Comparison of ENCODE assay signal across 12 cellular contexts in the genomic region with DNA sequence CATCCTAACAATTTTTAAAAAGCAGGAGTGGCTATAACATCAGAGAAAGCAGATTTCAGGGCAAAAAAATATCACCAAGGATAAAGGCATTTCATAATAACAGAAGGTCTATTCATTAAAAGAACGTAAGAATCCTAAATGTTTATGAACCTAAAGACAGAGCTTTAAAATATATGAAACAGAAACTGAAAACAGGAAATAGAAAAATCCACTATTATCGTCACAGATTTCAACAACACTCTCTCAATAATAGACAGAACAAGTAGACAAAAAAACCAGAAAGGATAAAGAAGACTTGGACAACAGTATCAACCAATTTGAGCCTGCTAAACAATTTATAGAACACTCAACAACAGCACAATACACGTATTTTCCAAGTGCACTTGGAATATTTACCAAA.
DNase-seq lines count a peak whose midpoint lies in the region; ATAC-seq and TF ChIP-seq lines count a peak whose summit lies in the region.
"Had no signal": no experiment of that assay in that cellular context is flagged by ENCODE, and none has a peak within 500 bp of the region (broad histone marks: within the 10 kb centered on the region; RNA-seq: fewer than 3 reads in every experiment).

No MANE protein-coding gene starts in this region.

- H3K79me2 ChIP-seq in OCI-LY3 (ENCODE audit: low read length), result no peaks in the 10 kb centered on the region

- H3K27ac ChIP-seq in OCI-LY3 (ENCODE audit: low read length) (peak overlapping the region; percentile 3; the same call in 1 of the 2 replicates), upper lobe of left lung (peak overlapping the region in 3 of 4 donors; percentile 10 to 34 (median 12))
- H3K27ac ChIP-seq: vagina had no signal

- peak in 1 of 4 donors; percentile 9 for TF ChIP-seq POLR2A in upper lobe of left lung (IDR thresholded peaks at IDR 0.05)

- TF ChIP-seq CTCF in OCI-LY3 (IDR thresholded peaks at IDR 0.05; ENCODE audit: low read depth, low read length) (no peak), upper lobe of left lung (IDR thresholded peaks at IDR 0.05) (no peak)

- peak overlapping the region; percentile 73 to 88 for H3K4me3 Mint-ChIP-seq in activated T-cell treated with anti-CD3 and anti-CD28 coated beads, Interleukin-2, amount 50 U/mL, for 72 hours
- peak overlapping the region; percentile 77 for H3K4me3 Mint-ChIP-seq in central memory CD8-positive, alpha-beta T cell

- peaks cover 13 to 35% of the 10 kb centered on the region in 2 donors for H3K36me3 Mint-ChIP-seq in activated T-cell treated with anti-CD3 and anti-CD28 coated beads, Interleukin-2, amount 50 U/mL, for 72 hours (ENCODE audit: insufficient read depth in 2 of 2)
- H3K36me3 Mint-ChIP-seq in central memory CD8-positive, alpha-beta T cell (ENCODE audit: insufficient read depth), result peaks cover 57% of the 10 kb centered on the region

- no peak for TF ChIP-seq EP300 in upper lobe of left lung (IDR thresholded peaks at IDR 0.05)

- H2AFZ ChIP-seq in OCI-LY3 (ENCODE audit: low read depth, low read length), result no peak overlapping the region

- H3K4me3 ChIP-seq in OCI-LY3 (ENCODE audit: low read length) (peak overlapping the region; percentile 50), upper lobe of left lung (no peak overlapping the region)
- H3K4me3 ChIP-seq: vagina had no signal

- peak overlapping the region; percentile 64 for H3K4me2 ChIP-seq in OCI-LY3 (ENCODE audit: low read length)

- no peak for DNase-seq in activated T-cell treated with anti-CD3 and anti-CD28 coated beads, Interleukin-2, amount 50 U/mL, for 72 hours
- DNase-seq in activated T-cell treated with anti-CD3 and anti-CD28 coated beads for 4 hours (no peak), upper lobe of left lung (no peak), KG1 (lab: John Stamatoyannopoulos, UW) (no peak)
- no peak for DNase-seq in central memory CD8-positive, alpha-beta T cell (ENCODE audit: low spot score in 2 of 2)
- DNase-seq: NCI-H69; SHP77; stimulated activated CD8-positive, alpha-beta memory T cell treated with anti-CD3 and anti-CD28 coated beads, Interleukin-4, amount 100 ng/mL, for 48 hours had no signal

- no peaks in the 10 kb centered on the region for H3K27me3 Mint-ChIP-seq in activated T-cell treated with anti-CD3 and anti-CD28 coated beads, Interleukin-2, amount 50 U/mL, for 72 hours (ENCODE audit: low read depth)
- H3K27me3 Mint-ChIP-seq in central memory CD8-positive, alpha-beta T cell, result no peaks in the 10 kb centered on the region

- H3K4me1 Mint-ChIP-seq in activated T-cell treated with anti-CD3 and anti-CD28 coated beads, Interleukin-2, amount 50 U/mL, for 72 hours (ENCODE audit: low read depth), result peaks cover 47% of the 10 kb centered on the region
- peaks cover 44% of the 10 kb centered on the region for H3K4me1 Mint-ChIP-seq in central memory CD8-positive, alpha-beta T cell

- no peak overlapping the region for H3K9ac ChIP-seq in OCI-LY3 (ENCODE audit: low read length)

- 44 to 56% methylated on average over 3 of the region's 3 CpGs for WGBS in upper lobe of left lung, 2 donors

- no peaks in the 10 kb centered on the region for H4K20me1 ChIP-seq in OCI-LY3 (ENCODE audit: insufficient read depth, low read length)

- H3K36me3 ChIP-seq in OCI-LY3 (replicated peaks; ENCODE audit: low read depth, low read length) (peaks cover 42% of the 10 kb centered on the region), upper lobe of left lung (peaks cover 19 to 99% (median 48%) of the 10 kb centered on the region in 4 donors)

- H3K9me3 ChIP-seq in OCI-LY3 (ENCODE audit: insufficient read depth, low read length) (no peaks in the 10 kb centered on the region), upper lobe of left lung (no peaks in the 10 kb centered on the region)
- H3K9me3 ChIP-seq: vagina had no signal

- peaks cover 11% of the 10 kb centered on the region for H3K4me1 ChIP-seq in OCI-LY3 (ENCODE audit: low read length)
- H3K4me1 ChIP-seq in upper lobe of left lung, result peaks cover 0 to 6% (median 0%) of the 10 kb centered on the region in 4 donors
- H3K4me1 ChIP-seq: vagina had no signal

- H3K27me3 ChIP-seq in OCI-LY3 (ENCODE audit: low read depth, low read length) (no peaks in the 10 kb centered on the region), upper lobe of left lung (no peaks in the 10 kb centered on the region)
- H3K27me3 ChIP-seq: vagina had no signal

- peak overlapping the region; percentile 92 for H3K27ac Mint-ChIP-seq in activated T-cell treated with anti-CD3 and anti-CD28 coated beads, Interleukin-2, amount 50 U/mL, for 72 hours
- H3K27ac Mint-ChIP-seq in central memory CD8-positive, alpha-beta T cell (ENCODE audit: low read depth), result peak overlapping the region; percentile 96

- ATAC-seq in activated T-cell treated with anti-CD3 and anti-CD28 coated beads, Interleukin-2, amount 50 U/mL, for 72 hours (replicated peaks in 1 of 2), result no peak
- peak; percentile 74 for ATAC-seq in central memory CD8-positive, alpha-beta T cell (replicated peaks; ENCODE audit: extremely low read depth, poor library complexity, severe bottlenecking)
- no peak for ATAC-seq in upper lobe of left lung (ENCODE audit: low FRiP score in 2 of 2)
- no peak for ATAC-seq in GM19328 (IDR thresholded peaks at IDR 0.05; ENCODE audit: unreplicated experiment)
- ATAC-seq in GM21529 (IDR thresholded peaks at IDR 0.05; ENCODE audit: unreplicated experiment), result no peak

- H3K9me3 Mint-ChIP-seq in activated T-cell treated with anti-CD3 and anti-CD28 coated beads, Interleukin-2, amount 50 U/mL, for 72 hours, result no peaks in the 10 kb centered on the region
- no peaks in the 10 kb centered on the region for H3K9me3 Mint-ChIP-seq in central memory CD8-positive, alpha-beta T cell
